In the genomic region with DNA sequence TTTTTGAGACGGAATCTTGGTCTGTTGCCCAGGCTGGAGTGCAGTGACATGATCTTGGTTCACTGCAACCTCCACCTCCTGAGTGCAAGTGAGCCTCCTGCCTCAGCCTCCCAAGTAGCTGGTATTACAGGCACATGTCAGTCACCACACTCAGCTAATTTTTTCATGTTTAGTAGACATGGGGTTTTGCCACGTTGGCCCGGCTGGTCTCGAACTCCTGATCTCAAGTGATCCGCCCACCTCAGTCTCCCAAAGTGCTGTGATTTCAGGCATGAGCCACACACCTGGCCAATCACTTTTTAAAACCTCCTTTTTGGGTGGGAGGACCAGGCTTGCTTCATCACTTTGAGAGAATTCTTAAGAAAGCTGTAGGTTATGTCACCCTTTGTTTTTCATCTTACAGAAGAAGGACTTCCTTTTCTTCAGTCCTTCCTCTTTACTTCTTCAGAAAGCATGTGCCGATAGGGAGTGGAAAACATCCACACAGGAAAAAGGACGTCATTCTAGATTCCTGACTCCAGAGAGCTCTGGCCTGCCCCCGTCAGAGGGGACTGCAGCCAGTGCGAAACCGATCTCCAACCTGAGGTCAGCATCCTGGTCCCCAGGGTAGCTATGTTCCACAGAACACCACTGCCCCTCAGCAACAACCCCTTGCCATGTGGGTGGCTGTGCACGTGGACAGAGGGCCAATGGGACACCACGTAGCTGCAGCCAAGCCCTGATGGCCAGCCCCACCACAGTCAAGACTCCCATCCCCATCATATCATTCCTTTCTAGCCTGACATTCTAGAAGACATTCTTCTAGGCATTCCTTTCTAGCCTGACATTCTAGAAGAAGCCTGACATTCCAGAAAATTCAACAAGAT, we compare ENCODE assay signal across 11 cellular contexts. TPM values are rescaled to one million over a fixed set of nuclear protein-coding genes. Genes with fewer than 3 reads are reported as not detected.
A peak's percentile ranks its signal among the peaks of the same experiment; 100 is the strongest.
DNase-seq lines count a peak whose midpoint lies in the region; ATAC-seq and TF ChIP-seq lines count a peak whose summit lies in the region.
"Had no signal": no experiment of that assay in that cellular context is flagged by ENCODE, and none has a peak within 500 bp of the region (broad histone marks: within the 10 kb centered on the region; RNA-seq: fewer than 3 reads in every experiment).

No MANE protein-coding gene starts in this region.

- no peak overlapping the region for H3K27ac ChIP-seq in GM23338 (ENCODE audit: low read depth)
- H3K27ac ChIP-seq in SK-N-SH (ENCODE audit: low read depth in 2 of 2, low read length in 1 of 2) = peak overlapping the region in 1 of 2 experiments; percentile 43; a peak in 2 of 4 replicates
- no peak overlapping the region for H3K27ac ChIP-seq in MM.1S (ENCODE audit: low read length)

- H3K36me3 ChIP-seq in GM23338 (ENCODE audit: insufficient read depth) = no peaks in the 10 kb centered on the region
- H3K36me3 ChIP-seq in SK-N-SH (replicated peaks in 1 of 2; ENCODE audit: control insufficient read depth in 1 of 2, insufficient read depth in 2 of 2, low read length in 1 of 2) = no peaks in the 10 kb centered on the region
- no peaks in the 10 kb centered on the region for H3K36me3 ChIP-seq in MM.1S (replicated peaks; ENCODE audit: insufficient read depth, low read length)

- 87% methylated on average over 12 of the region's 12 CpGs for WGBS in SK-N-SH (ENCODE audit: low lambda C conversion rate)

- H3K4me2 ChIP-seq in GM23338 (no peak overlapping the region), SK-N-SH (peak overlapping the region; percentile 20; the same call in 1 of the 2 replicates), MM.1S (ENCODE audit: low read depth, low read length) (no peak overlapping the region)

- H3K4me3 ChIP-seq in GM23338 = no peak overlapping the region
- H3K4me3 ChIP-seq in SK-N-SH (ENCODE audit: low read depth in 2 of 2, low read length in 1 of 2) = no peak overlapping the region
- H3K4me3 ChIP-seq in MM.1S (ENCODE audit: low read length) = no peak overlapping the region
- H3K4me3 ChIP-seq: skin epidermis had no signal

- H3K4me3 Mint-ChIP-seq in GM23338 (no peak overlapping the region), progenitor cell of endocrine pancreas (ENCODE audit: low read depth) (no peak overlapping the region)

- H4K20me1 ChIP-seq in GM23338 (replicated peaks; ENCODE audit: insufficient read depth) = no peaks in the 10 kb centered on the region
- no peaks in the 10 kb centered on the region for H4K20me1 ChIP-seq in SK-N-SH (ENCODE audit: insufficient read depth)
- no peaks in the 10 kb centered on the region for H4K20me1 ChIP-seq in MM.1S (ENCODE audit: insufficient read depth, low read length)

- no peak for TF ChIP-seq RAD21 in SK-N-SH (IDR thresholded peaks at IDR 0.05; ENCODE audit: low read length)

- 0 out of 2 replicates have a peak, but pooled peaks cover 3% of the 10 kb centered on the region for H3K9me2 ChIP-seq in GM23338 (ENCODE audit: insufficient read depth)
- H3K9me2 ChIP-seq in SK-N-SH = no peaks in the 10 kb centered on the region
- no peaks in the 10 kb centered on the region for H3K9me2 ChIP-seq in MM.1S (replicated peaks; ENCODE audit: insufficient read depth, low read length)

- H3K9ac ChIP-seq in SK-N-SH = no peak overlapping the region; the same call in 1 of the 2 replicates
- H3K9ac ChIP-seq in MM.1S (ENCODE audit: low read length) = no peak overlapping the region

- peaks cover 8% of the 10 kb centered on the region for H3K27me3 Mint-ChIP-seq in GM23338 (ENCODE audit: insufficient read depth, low read depth, poor library complexity)
- H3K27me3 Mint-ChIP-seq in progenitor cell of endocrine pancreas = no peaks in the 10 kb centered on the region

- no peak for TF ChIP-seq EP300 in SK-N-SH (IDR thresholded peaks at IDR 0.05; ENCODE audit: borderline replicate concordance in 1 of 2, low read depth in 1 of 2, low read length in 1 of 2)

- H2AFZ ChIP-seq in GM23338 (no peak overlapping the region), SK-N-SH (ENCODE audit: low read depth) (0 out of 2 replicates have a peak overlapping the region, but pooled peaks have one; percentile 55), MM.1S (ENCODE audit: low read length) (no peak overlapping the region)

- intact Hi-C loops in Right ventricle myocardium superior (cut with DNase I) = no loop called here

- H3K79me2 ChIP-seq in GM23338 (replicated peaks; ENCODE audit: insufficient read depth) (no peaks in the 10 kb centered on the region), SK-N-SH (ENCODE audit: insufficient read depth) (no peaks in the 10 kb centered on the region), MM.1S (ENCODE audit: low read length) (no peaks in the 10 kb centered on the region)

- H3K27ac Mint-ChIP-seq in GM23338 = no peak overlapping the region
- peak overlapping the region; percentile 81 for H3K27ac Mint-ChIP-seq in progenitor cell of endocrine pancreas

- H3K9me3 ChIP-seq in SK-N-SH (no peaks in the 10 kb centered on the region), MM.1S (replicated peaks; ENCODE audit: insufficient read depth, low read length) (no peaks in the 10 kb centered on the region)

- H3K36me3 Mint-ChIP-seq in GM23338 (ENCODE audit: low read depth) (no peaks in the 10 kb centered on the region), progenitor cell of endocrine pancreas (ENCODE audit: insufficient read depth) (no peaks in the 10 kb centered on the region)

- POLR2A ChIA-PET in SK-N-SH (lab: Yijun Ruan, JAX) = no interaction called here

- no peak for TF ChIP-seq CTCF in GM23338 (conservative IDR thresholded peaks at IDR 0.05; ENCODE audit: low read depth in 2 of 2)
- no peak for TF ChIP-seq CTCF in SK-N-SH (IDR thresholded peaks at IDR 0.05)
- no peak for TF ChIP-seq CTCF in progenitor cell of endocrine pancreas (IDR thresholded peaks at IDR 0.05; ENCODE audit: unreplicated experiment)
- TF ChIP-seq CTCF in MM.1S (IDR thresholded peaks at IDR 0.05; ENCODE audit: low read length) = no peak

- H3K4me1 Mint-ChIP-seq in GM23338 (no peaks in the 10 kb centered on the region), progenitor cell of endocrine pancreas (ENCODE audit: low read depth) (no peaks in the 10 kb centered on the region)

- DNase-seq in GM23338 (ENCODE audit: low spot score) (peak; percentile 39), SK-N-SH (no peak), Right ventricle myocardium superior (no peak), progenitor cell of endocrine pancreas (ENCODE audit: low spot score, unreplicated experiment) (no peak), cerebellar cortex (ENCODE audit: low spot score) (no peak), MM.1S (no peak)
- DNase-seq: activated CD4-positive, CD25-positive, alpha-beta regulatory T cell; NCI-H1105 treated with DMSO at 0.1 percent for 48 hours had no signal

- H3K4me1 ChIP-seq in GM23338 (ENCODE audit: insufficient read depth) (no peaks in the 10 kb centered on the region), SK-N-SH (ENCODE audit: control insufficient read depth in 1 of 2, insufficient read depth in 2 of 2, low read depth in 1 of 2, low read length in 1 of 2) (peaks cover 0 to 8% of the 10 kb centered on the region in 2 experiments; a peak in 2 of 4 replicates), MM.1S (ENCODE audit: low read length) (peaks cover 5% of the 10 kb centered on the region; the same call in 1 of the 2 replicates)

- H3K9me3 Mint-ChIP-seq in GM23338 (no peaks in the 10 kb centered on the region), progenitor cell of endocrine pancreas (ENCODE audit: low read depth) (no peaks in the 10 kb centered on the region)

- CTCF ChIA-PET in SK-N-SH (lab: Yijun Ruan, JAX) = interaction anchor here (1.0 to 1.5 kb wide), 2 partner anchors 41 to 286 kb away, joined by 3 read pairs; no protein-coding TSS in a partner anchor

- no peak for ATAC-seq in GM23338
- ATAC-seq in Right ventricle myocardium superior (ENCODE audit: poor library complexity) = peak; percentile 54
- no peak for ATAC-seq in HG03135 (IDR thresholded peaks at IDR 0.05; ENCODE audit: unreplicated experiment)
- ATAC-seq in HG02885 (IDR thresholded peaks at IDR 0.05; ENCODE audit: poor library complexity, unreplicated experiment) = no peak

- no peaks in the 10 kb centered on the region for H3K27me3 ChIP-seq in GM23338 (ENCODE audit: insufficient read depth)
- H3K27me3 ChIP-seq in SK-N-SH (ENCODE audit: insufficient read depth) = no peaks in the 10 kb centered on the region
- H3K27me3 ChIP-seq in MM.1S (replicated peaks; ENCODE audit: insufficient read depth, low read length) = no peaks in the 10 kb centered on the region

- no peaks in the 10 kb centered on the region for H3F3A ChIP-seq in GM23338 (replicated peaks; ENCODE audit: low read depth)
- H3F3A ChIP-seq in SK-N-SH (replicated peaks; ENCODE audit: insufficient read depth) = peaks cover 7% of the 10 kb centered on the region
- no peaks in the 10 kb centered on the region for H3F3A ChIP-seq in MM.1S (ENCODE audit: insufficient read depth, low read length)

TF ChIP-seq in GM23338, 12 proteins besides CTCF, POLR2A, EP300 and RAD21 (continues in another document):
- TF ChIP-seq, protein P1, sequence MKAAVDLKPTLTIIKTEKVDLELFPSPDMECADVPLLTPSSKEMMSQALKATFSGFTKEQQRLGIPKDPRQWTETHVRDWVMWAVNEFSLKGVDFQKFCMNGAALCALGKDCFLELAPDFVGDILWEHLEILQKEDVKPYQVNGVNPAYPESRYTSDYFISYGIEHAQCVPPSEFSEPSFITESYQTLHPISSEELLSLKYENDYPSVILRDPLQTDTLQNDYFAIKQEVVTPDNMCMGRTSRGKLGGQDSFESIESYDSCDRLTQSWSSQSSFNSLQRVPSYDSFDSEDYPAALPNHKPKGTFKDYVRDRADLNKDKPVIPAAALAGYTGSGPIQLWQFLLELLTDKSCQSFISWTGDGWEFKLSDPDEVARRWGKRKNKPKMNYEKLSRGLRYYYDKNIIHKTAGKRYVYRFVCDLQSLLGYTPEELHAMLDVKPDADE (IDR thresholded peaks at IDR 0.05) = no peak
- no peak for TF ChIP-seq NANOG (IDR thresholded peaks at IDR 0.05; ENCODE audit: borderline replicate concordance)

TF ChIP-seq in SK-N-SH, 30 proteins besides CTCF, POLR2A, EP300 and RAD21:
- TF ChIP-seq SMC3 (IDR thresholded peaks at IDR 0.05; ENCODE audit: low read depth, low read length) (no peak), NFIC (IDR thresholded peaks at IDR 0.05; ENCODE audit: borderline replicate concordance) (no peak)

RNA-seq across cellular contexts. Expression of a gene that starts 21.9 kb away (rescaled TPM):
- total RNA-seq in GM23338 (2014; rRNA removed; shearing (Covaris generic)) = not detected in 2 replicates
- polyA plus RNA-seq in GM23338 (2016; fragmentation: Nextera tagmentation; extraction: Ambion mirVana) (0.45 TPM in 1 of 2 replicates, not detected in the other), SK-N-SH (2012; rRNA removed) (2.0 and 6.0 TPM in 2 replicates)
- 2.7 and 2.8 TPM in 2 replicates for polyA plus RNA-seq in SK-N-SH (2012; cell fraction: cytosol; rRNA removed)
- 2.1 and 3.1 TPM in 2 replicates for polyA plus RNA-seq in SK-N-SH (2012; cell fraction: nucleus; rRNA removed)
- total RNA-seq in Right ventricle myocardium superior (5.7 TPM), progenitor cell of endocrine pancreas (0.67 and 1.7 TPM in 2 replicates)
